In genomic region chr12:57479376-57480115, GRCh38 we compare ENCODE assay signal across 8 cellular contexts. TPM values are rescaled to one million over a fixed set of nuclear protein-coding genes. Genes with fewer than 3 reads are reported as not detected.
DNase-seq lines count a peak whose midpoint lies in the region; ATAC-seq and TF ChIP-seq lines count a peak whose summit lies in the region.

TSS of gene ARHGAP9 (minus strand) at chr12:57479866. CDS start at chr12:57479406, 460 bp downstream.

- no peak for TF ChIP-seq POLR2A in prostate gland (IDR thresholded peaks at IDR 0.05)

- H3K4me3 ChIP-seq in CD8-positive, alpha-beta T cell (ENCODE audit: low read depth, low read length), result peak within 1 kb of the TSS; percentile 83
- no peak within 1 kb of the TSS for H3K4me3 ChIP-seq in liver (ENCODE audit: low read depth in 1 of 3, low read length in 3 of 3)
- no peak within 1 kb of the TSS for H3K4me3 ChIP-seq in prostate gland
- no peak within 1 kb of the TSS for H3K4me3 ChIP-seq in A673 (ENCODE audit: low read depth, low read length, poor library complexity, severe bottlenecking)

- H3K9me3 ChIP-seq in CD8-positive, alpha-beta T cell (ENCODE audit: low read length), result no peaks in the 10 kb centered on the region
- H3K9me3 ChIP-seq in liver (ENCODE audit: control insufficient read depth in 4 of 4, low read length in 3 of 4) (no peaks in the 10 kb centered on the region), prostate gland (no peaks in the 10 kb centered on the region), A673 (ENCODE audit: low read depth, low read length, poor library complexity, severe bottlenecking) (no peaks in the 10 kb centered on the region)

- H3K9ac ChIP-seq in liver (ENCODE audit: low read depth in 1 of 2, low read length in 2 of 2), result peak within 1 kb of the TSS; percentile 28 to 38

- no TSS peak for BruUV-seq in A673 (replicated peaks; lab: Mats Ljungman, UMichigan)

- peak in 6 of 7 experiments; percentile 45 to 84 (median 63) for DNase-seq in CD8-positive, alpha-beta T cell
- peak; percentile 83 for DNase-seq in activated CD8-positive, alpha-beta T cell treated with anti-CD3 and anti-CD28 coated beads for 36 hours
- DNase-seq in SIG-M5 (lab: John Stamatoyannopoulos, UW) (no peak), H4 (ENCODE audit: low spot score) (no peak), prostate gland (ENCODE audit: low spot score) (no peak), A673 (ENCODE audit: low spot score) (no peak)

- ATAC-seq in CD8-positive, alpha-beta T cell, result peak; percentile 53
- peak; percentile 37 for ATAC-seq in HG02885 (IDR thresholded peaks at IDR 0.05; ENCODE audit: poor library complexity, unreplicated experiment)
- peak; percentile 50 for ATAC-seq in activated CD8-positive, alpha-beta T cell treated with anti-CD3 and anti-CD28 coated beads for 36 hours

- H3K27ac ChIP-seq in CD8-positive, alpha-beta T cell (ENCODE audit: low read depth, low read length), result peak within 1 kb of the TSS; percentile 95
- H3K27ac ChIP-seq in liver (ENCODE audit: low read depth in 1 of 2, low read length in 2 of 2), result peak within 1 kb of the TSS; percentile 66 to 79
- H3K27ac ChIP-seq in prostate gland, result no peak within 1 kb of the TSS
- no peak within 1 kb of the TSS for H3K27ac ChIP-seq in A673 (ENCODE audit: low read depth, low read length, poor library complexity, severe bottlenecking)

- H3K27me3 Mint-ChIP-seq in CD8-positive, alpha-beta T cell (ENCODE audit: low read depth), result no peaks in the 10 kb centered on the region
- no peaks in the 10 kb centered on the region for H3K27me3 Mint-ChIP-seq in activated CD8-positive, alpha-beta T cell treated with anti-CD3 and anti-CD28 coated beads for 36 hours

- peak within 1 kb of the TSS; percentile 99 for H3K4me3 Mint-ChIP-seq in CD8-positive, alpha-beta T cell
- peak within 1 kb of the TSS; percentile 89 for H3K4me3 Mint-ChIP-seq in activated CD8-positive, alpha-beta T cell treated with anti-CD3 and anti-CD28 coated beads for 36 hours

- peak within 1 kb of the TSS; percentile 98 for H3K27ac Mint-ChIP-seq in CD8-positive, alpha-beta T cell
- H3K27ac Mint-ChIP-seq in activated CD8-positive, alpha-beta T cell treated with anti-CD3 and anti-CD28 coated beads for 36 hours, result peak within 1 kb of the TSS; percentile 99

- H3K36me3 ChIP-seq in CD8-positive, alpha-beta T cell (ENCODE audit: insufficient read depth, low read length), result peaks cover 11% of the 10 kb centered on the region
- H3K36me3 ChIP-seq in liver (ENCODE audit: control insufficient read depth in 4 of 4, insufficient read depth in 3 of 4, low read depth in 1 of 4, low read length in 3 of 4) (no peaks in the 10 kb centered on the region), prostate gland (no peaks in the 10 kb centered on the region), A673 (ENCODE audit: insufficient read depth, low read length, poor library complexity, severe bottlenecking) (no peaks in the 10 kb centered on the region)

- peaks cover 70% of the 10 kb centered on the region for H3K4me1 Mint-ChIP-seq in CD8-positive, alpha-beta T cell (ENCODE audit: low read depth)
- peaks cover 49% of the 10 kb centered on the region for H3K4me1 Mint-ChIP-seq in activated CD8-positive, alpha-beta T cell treated with anti-CD3 and anti-CD28 coated beads for 36 hours (ENCODE audit: low read depth)

- no peaks in the 10 kb centered on the region for H3K27me3 ChIP-seq in CD8-positive, alpha-beta T cell (ENCODE audit: insufficient read depth, low read length)
- peaks cover 0 to 6% (median 2%) of the 10 kb centered on the region in 4 donors for H3K27me3 ChIP-seq in liver (ENCODE audit: control insufficient read depth in 4 of 4, insufficient read depth in 4 of 4, low read length in 3 of 4)
- H3K27me3 ChIP-seq in prostate gland (replicated peaks; ENCODE audit: insufficient read depth), result peaks cover 4% of the 10 kb centered on the region
- H3K27me3 ChIP-seq in A673 (replicated peaks; ENCODE audit: insufficient read depth, low read depth, low read length, poor library complexity), result peaks cover 20% of the 10 kb centered on the region

- no peaks in the 10 kb centered on the region for H3K9me3 Mint-ChIP-seq in CD8-positive, alpha-beta T cell
- no peaks in the 10 kb centered on the region for H3K9me3 Mint-ChIP-seq in activated CD8-positive, alpha-beta T cell treated with anti-CD3 and anti-CD28 coated beads for 36 hours

- H3K36me3 Mint-ChIP-seq in CD8-positive, alpha-beta T cell, result peaks cover 31% of the 10 kb centered on the region
- peaks cover 33% of the 10 kb centered on the region for H3K36me3 Mint-ChIP-seq in activated CD8-positive, alpha-beta T cell treated with anti-CD3 and anti-CD28 coated beads for 36 hours (ENCODE audit: low read depth)

- intact Hi-C loops in CD8-positive, alpha-beta T cell (cut with DNase I, micrococcal nuclease), result loop anchor here (1.0 to 5.0 kb wide), 6 partner anchors 8 to 369 kb away; partner anchors contain the start of genes DDIT3 (in 1 of the 2), R3HDM2 (in 1 of the 2) and STAT6 (in 1 of the 2)
- intact Hi-C loops in activated CD8-positive, alpha-beta T cell treated with anti-CD3 and anti-CD28 coated beads for 36 hours (cut with micrococcal nuclease), result loop anchor here (5.0 kb wide), 1 partner anchor 43 kb away; the partner anchor contains the start of genes DDIT3 and MBD6
- intact Hi-C loops in prostate gland (cut with DNase I) (no loop called here), A673 (cut with micrococcal nuclease; ENCODE audit: unreplicated experiment) (no loop called here)

- no peak for TF ChIP-seq CTCF in CD8-positive, alpha-beta T cell (IDR thresholded peaks at IDR 0.05)
- TF ChIP-seq CTCF in activated CD8-positive, alpha-beta T cell treated with anti-CD3 and anti-CD28 coated beads for 36 hours (IDR thresholded peaks at IDR 0.05), result no peak
- no peak for TF ChIP-seq CTCF in liver (IDR thresholded peaks at IDR 0.05; ENCODE audit: low read depth, low read length, missing input control)
- no peak for TF ChIP-seq CTCF in prostate gland (IDR thresholded peaks at IDR 0.05)
- no peak for TF ChIP-seq CTCF in A673 (conservative IDR thresholded peaks at IDR 0.05; ENCODE audit: low read depth, low read length)

- H3K4me1 ChIP-seq in CD8-positive, alpha-beta T cell (ENCODE audit: insufficient read depth, low read length), result peaks cover 55% of the 10 kb centered on the region
- H3K4me1 ChIP-seq in liver (ENCODE audit: control insufficient read depth in 4 of 4, insufficient read depth in 4 of 4, low read length in 3 of 4) (peaks cover 4 to 17% (median 12%) of the 10 kb centered on the region in 4 donors), prostate gland (replicated peaks) (peaks cover 13% of the 10 kb centered on the region), A673 (ENCODE audit: insufficient read depth, low read length, poor library complexity, severe bottlenecking) (no peaks in the 10 kb centered on the region)

- WGBS in liver, result 67% methylated on average over 6 of the region's 6 CpGs
- 77% methylated on average over 6 of the region's 6 CpGs for WGBS in prostate gland

- POLR2A ChIA-PET in CD8-positive, alpha-beta T cell (lab: Charles Lee), result interaction anchor here (0.7 to 2.4 kb wide), 8 partner anchors 8 to 419 kb away, joined by 3 to 19 read pairs (median 5); partner anchors contain the start of genes DDIT3 and MARS1
- POLR2A ChIA-PET in activated CD8-positive, alpha-beta T cell treated with anti-CD3 and anti-CD28 coated beads for 36 hours (lab: Charles Lee), result interaction anchor here (0.7 to 4.6 kb wide), 13 partner anchors 8 to 47 kb away, joined by 3 to 50 read pairs (median 5); partner anchors contain the start of genes DDIT3, GLI1, INHBE and MARS1
- POLR2A ChIA-PET in A673 (lab: Charles Lee; ENCODE audit: low non-redundant PET), result no interaction called here

- TF ChIP-seq RAD21 in liver (IDR thresholded peaks at IDR 0.05), result no peak

- CTCF ChIA-PET in CD8-positive, alpha-beta T cell (lab: Charles Lee), result interaction anchor here (1.5 to 9.4 kb wide), 3 partner anchors 8 to 19 kb away, joined by 4 to 177 read pairs (median 6); partner anchors contain the start of genes GLI1 and INHBE
- CTCF ChIA-PET in activated CD8-positive, alpha-beta T cell treated with anti-CD3 and anti-CD28 coated beads for 36 hours (lab: Charles Lee), result interaction anchor here (0.8 to 9.9 kb wide), 5 partner anchors 12 to 41 kb away, joined by 3 to 152 read pairs (median 4); partner anchors contain the start of genes DDIT3, GLI1 and INHBE
- CTCF ChIA-PET in A673 (lab: Charles Lee), result interaction anchor here (0.8 kb wide), 1 partner anchor 21 kb away, joined by 3 read pairs; no protein-coding TSS in a partner anchor

TF ChIP-seq in liver, 16 proteins besides CTCF, POLR2A, EP300 and RAD21 (continues in another document):
- no peak for TF ChIP-seq ZBTB33 (IDR thresholded peaks at IDR 0.05)

RNA-seq across cellular contexts. Expression of gene ARHGAP9, which starts in this region (rescaled TPM):
- 100 to 1,000 TPM; 367 to 377 TPM for total RNA-seq in CD8-positive, alpha-beta T cell
- total RNA-seq in activated CD8-positive, alpha-beta T cell treated with anti-CD3 and anti-CD28 coated beads for 36 hours, result 100 to 1,000 TPM; 125 to 128 TPM
- total RNA-seq in liver, result 10 to 100 TPM in 1 of 2 donors, 1 to 10 TPM in 1; 7.7 to 12.0 TPM
- 1 to 10 TPM; 3.0 to 6.5 TPM for polyA plus RNA-seq in liver
- not detected in 2 replicates for total RNA-seq in H4 (2014; rRNA removed; shearing (Covaris generic))
- total RNA-seq in prostate gland, result 10 to 100 TPM in 1 of 2 donors, 1 to 10 TPM in 1; 3.5 to 13.6 TPM
- 0.52 and 0.87 TPM in 2 replicates for total RNA-seq in A673 (2021)

Comparison
In these comparisons a context has a peak if more than half of its experiments do, and no peak if none do; other contexts are left out.
1. RNA of gene ARHGAP9 (total RNA-seq): 367 to 377 TPM in CD8-positive, alpha-beta T cell and 125 to 128 TPM in activated CD8-positive, alpha-beta T cell treated with anti-CD3 and anti-CD28 coated beads for 36 hours; 3.5 to 13.6 TPM in prostate gland, 7.7 to 12.0 TPM in liver, 0.52 to 0.87 TPM in A673 and not detected in H4; every median in the first group is over 4 times any median in the second.
2. DNase-seq: peak in CD8-positive, alpha-beta T cell (6 of 7) and activated CD8-positive, alpha-beta T cell treated with anti-CD3 and anti-CD28 coated beads for 36 hours (single experiment); none in SIG-M5 (single experiment), H4 (single experiment), prostate gland (single experiment) and A673 (single experiment).
3. H3K27ac ChIP-seq: peak in CD8-positive, alpha-beta T cell (single experiment) and liver (2 of 2); none in prostate gland (0 of 2) and A673 (single experiment).
4. intact Hi-C loops: an anchor here in CD8-positive, alpha-beta T cell (1.0 to 5.0 kb wide) and activated CD8-positive, alpha-beta T cell treated with anti-CD3 and anti-CD28 coated beads for 36 hours (5.0 kb wide); none called in prostate gland and A673.
5. Peak in every context shown above with its lines, with median percentiles within 50 percentile points of each other: ATAC-seq.